Comparison of ENCODE assay signal across 8 cellular contexts in genomic region chr1:58903450-58904298, GRCh38.
DNase-seq lines count a peak whose midpoint lies in the region; ATAC-seq and TF ChIP-seq lines count a peak whose summit lies in the region.

No MANE protein-coding gene starts in this region.

- H3K9me3 Mint-ChIP-seq in activated CD8-positive, alpha-beta T cell treated with anti-CD3 and anti-CD28 coated beads, Interleukin-2, amount 10 ng/mL, durations not matched to agents 7 days and 5 days (ENCODE audit: insufficient read depth) = no peaks in the 10 kb centered on the region

- no peaks in the 10 kb centered on the region for H3K36me3 ChIP-seq in lower lobe of right lung

- peak; percentile 68 for DNase-seq in AG09309 (ENCODE audit: low read depth)
- peak; percentile 26 to 84 for DNase-seq in NCI-H526 (lab: John Stamatoyannopoulos, UW)
- peak; percentile 86 for DNase-seq in activated CD8-positive, alpha-beta T cell treated with anti-CD3 and anti-CD28 coated beads, Interleukin-2, amount 10 ng/mL, durations not matched to agents 7 days and 5 days
- DNase-seq in ecto neural progenitor cell (ENCODE audit: low spot score) = peak; percentile 77
- peak; percentile 96 for DNase-seq in lower lobe of right lung
- DNase-seq in stimulated activated CD4-positive, alpha-beta T cell treated with anti-CD3 and anti-CD28 coated beads, TNF-alpha, amount 100 ng/mL, for 1 hour (ENCODE audit: low read depth in 3 of 3, low spot score in 1 of 3) = peak; percentile 18 to 71 (median 47)

- no peak for TF ChIP-seq CTCF in AG09309 (IDR thresholded peaks at IDR 0.05; ENCODE audit: control insufficient read depth, insufficient read depth, low read depth, low read length, missing control alignments)
- no peak for TF ChIP-seq CTCF in lower lobe of right lung (IDR thresholded peaks at IDR 0.05)

- H3K4me1 ChIP-seq in lower lobe of right lung = peaks cover 42% of the 10 kb centered on the region

- intact Hi-C loops in lower lobe of right lung (cut with DNase I) = no loop called here

- H3K4me3 ChIP-seq in AG09309 (ENCODE audit: control insufficient read depth, low read depth, low read length) (peak overlapping the region; percentile 46), lower lobe of right lung (peak overlapping the region; percentile 59)

- no peaks in the 10 kb centered on the region for H3K36me3 Mint-ChIP-seq in activated CD8-positive, alpha-beta T cell treated with anti-CD3 and anti-CD28 coated beads, Interleukin-2, amount 10 ng/mL, durations not matched to agents 7 days and 5 days (ENCODE audit: low read depth)

- POLR2A ChIA-PET in activated CD8-positive, alpha-beta T cell treated with anti-CD3 and anti-CD28 coated beads, Interleukin-2, amount 10 ng/mL, durations not matched to agents 7 days and 5 days (lab: Charles Lee) = interaction anchor here (0.6 to 1.3 kb wide), 8 partner anchors 34 to 392 kb away, joined by 3 to 14 read pairs (median 4); partner anchors contain the start of gene JUN

- H3K4me3 Mint-ChIP-seq in activated CD8-positive, alpha-beta T cell treated with anti-CD3 and anti-CD28 coated beads, Interleukin-2, amount 10 ng/mL, durations not matched to agents 7 days and 5 days = peak overlapping the region; percentile 75

- peak; percentile 86 for ATAC-seq in GM18868 (IDR thresholded peaks at IDR 0.05; ENCODE audit: unreplicated experiment)
- peak; percentile 82 for ATAC-seq in HG03095 (IDR thresholded peaks at IDR 0.05; ENCODE audit: unreplicated experiment)
- ATAC-seq in activated CD8-positive, alpha-beta T cell treated with anti-CD3 and anti-CD28 coated beads, Interleukin-2, amount 10 ng/mL, durations not matched to agents 7 days and 5 days = peak; percentile 95
- ATAC-seq in lower lobe of right lung = peak; percentile 98

- H3K27ac Mint-ChIP-seq in activated CD8-positive, alpha-beta T cell treated with anti-CD3 and anti-CD28 coated beads, Interleukin-2, amount 10 ng/mL, durations not matched to agents 7 days and 5 days = peak overlapping the region; percentile 88

- H3K9me3 ChIP-seq in lower lobe of right lung = no peaks in the 10 kb centered on the region

- H3K27me3 Mint-ChIP-seq in activated CD8-positive, alpha-beta T cell treated with anti-CD3 and anti-CD28 coated beads, Interleukin-2, amount 10 ng/mL, durations not matched to agents 7 days and 5 days (ENCODE audit: low read depth) = peaks cover 3% of the 10 kb centered on the region

- peaks cover 20% of the 10 kb centered on the region for H3K4me1 Mint-ChIP-seq in activated CD8-positive, alpha-beta T cell treated with anti-CD3 and anti-CD28 coated beads, Interleukin-2, amount 10 ng/mL, durations not matched to agents 7 days and 5 days (ENCODE audit: low read depth)

- H3K27ac ChIP-seq in lower lobe of right lung = peak overlapping the region; percentile 97

- CTCF ChIA-PET in activated CD8-positive, alpha-beta T cell treated with anti-CD3 and anti-CD28 coated beads, Interleukin-2, amount 10 ng/mL, durations not matched to agents 7 days and 5 days (lab: Charles Lee) = interaction anchor here (0.5 to 1.4 kb wide), 12 partner anchors 11 to 122 kb away, joined by 3 to 5 read pairs (median 4); no protein-coding TSS in a partner anchor

- no peaks in the 10 kb centered on the region for H3K27me3 ChIP-seq in lower lobe of right lung (ENCODE audit: low read depth)

Comparison
In these comparisons a context has a peak if more than half of its experiments do, and no peak if none do; other contexts are left out.
1. Peak in every context shown above with its lines: DNase-seq, ATAC-seq, H3K4me3 ChIP-seq and H3K27ac ChIP-seq.